ENCODE assay signal across 28 cellular contexts in genomic region chr20:12977634-12978394, GRCh38. TPM values are rescaled to one million over a fixed set of nuclear protein-coding genes. Genes with fewer than 3 reads are reported as not detected.
"Had no signal": no experiment of that assay in that cellular context is flagged by ENCODE, and none has a peak within 500 bp of the region (broad histone marks: within the 10 kb centered on the region; RNA-seq: fewer than 3 reads in every experiment).

No MANE protein-coding gene starts in this region.

- ATAC-seq: activated CD4-positive, CD25-positive, alpha-beta regulatory T cell treated with anti-CD3 and anti-CD28 coated beads, Interleukin-2, amount 50 U/mL, for 24 hours; gastroesophageal sphincter; left ventricle myocardium superior; pancreas; right cardiac atrium had no signal

- H3K9me3 Mint-ChIP-seq: activated naive CD4-positive, alpha-beta T cell treated with anti-CD3 and anti-CD28 coated beads for 36 hours; activated naive CD8-positive, alpha-beta T cell treated with anti-CD3 and anti-CD28 coated beads for 36 hours; activated T-helper 1 cell treated with anti-CD3 and anti-CD28 coated beads, Interleukin-12 subunit alpha, Interleukin-12 subunit beta, Interleukin-2, Interleukin-4 antibody, amounts not matched to agents 30 ng/mL and 10 ng/mL and 1 ng/mL, durations not matched to agents 14 hours and 24 hours and 36 hours; stimulated activated naive CD8-positive, alpha-beta T cell treated with anti-CD3 and anti-CD28 coated beads, Interleukin-15, Interleukin-2, amounts not matched to agents 100 ng/mL and 50 ng/mL, for 24 hours had no signal

- H3K4me1 ChIP-seq: ascending aorta, gastroesophageal sphincter, pancreas, spleen, uterus had no signal

- H3K36me3 Mint-ChIP-seq: activated naive CD8-positive, alpha-beta T cell treated with anti-CD3 and anti-CD28 coated beads for 36 hours; brain; mesothelial cell of epicardium; naive B cell had no signal

- DNase-seq: activated CD4-positive, alpha-beta T cell treated with anti-CD3 and anti-CD28 coated beads for 48 hours; activated CD4-positive, alpha-beta T cell treated with anti-CD3 and anti-CD28 coated beads, Interleukin-2, amount 50 U/mL, for 48 hours; activated CD8-positive, alpha-beta memory T cell treated with anti-CD3 and anti-CD28 coated beads for 24 hours; activated effector memory CD4-positive, alpha-beta T cell treated with anti-CD3 and anti-CD28 coated beads, Interleukin-2, amount 50 U/mL, for 16 hours; activated naive CD4-positive, alpha-beta T cell treated with anti-CD3 and anti-CD28 coated beads for 36 hours; activated naive CD8-positive, alpha-beta T cell treated with anti-CD3 and anti-CD28 coated beads for 36 hours; activated T-cell treated with anti-CD3 and anti-CD28 coated beads, Interleukin-2, amount 50 U/mL, for 1 hour; cortex of kidney; hippocampal formation; kidney glomerular epithelial cell; left ventricle myocardium superior; naive B cell; pancreas; right cardiac atrium; spleen; stimulated activated CD4-positive, alpha-beta T cell treated with anti-CD3 and anti-CD28 coated beads, Interleukin-2, amount 100 ng/mL, for 48 hours; uterus had no signal

- H3K27ac Mint-ChIP-seq: activated naive CD4-positive, alpha-beta T cell treated with anti-CD3 and anti-CD28 coated beads for 36 hours; activated naive CD8-positive, alpha-beta T cell treated with anti-CD3 and anti-CD28 coated beads for 36 hours; activated T-helper 1 cell treated with anti-CD3 and anti-CD28 coated beads, Interleukin-12 subunit alpha, Interleukin-12 subunit beta, Interleukin-2, Interleukin-4 antibody, amounts not matched to agents 30 ng/mL and 10 ng/mL and 1 ng/mL, durations not matched to agents 14 hours and 24 hours and 36 hours; brain; mesothelial cell of epicardium; stimulated activated naive CD8-positive, alpha-beta T cell treated with anti-CD3 and anti-CD28 coated beads, Interleukin-15, Interleukin-2, amounts not matched to agents 100 ng/mL and 50 ng/mL, for 24 hours had no signal

- H3K27ac ChIP-seq: ascending aorta, gastroesophageal sphincter, pancreas, spleen, thoracic aorta, uterus, VCaP had no signal

- H3K9me3 ChIP-seq: ascending aorta, gastroesophageal sphincter, pancreas, spleen, thoracic aorta, uterus had no signal

- H3K4me3 Mint-ChIP-seq: activated naive CD4-positive, alpha-beta T cell treated with anti-CD3 and anti-CD28 coated beads for 36 hours; activated naive CD8-positive, alpha-beta T cell treated with anti-CD3 and anti-CD28 coated beads for 36 hours; activated T-helper 1 cell treated with anti-CD3 and anti-CD28 coated beads, Interleukin-12 subunit alpha, Interleukin-12 subunit beta, Interleukin-2, Interleukin-4 antibody, amounts not matched to agents 30 ng/mL and 10 ng/mL and 1 ng/mL, durations not matched to agents 14 hours and 24 hours and 36 hours; brain; mesothelial cell of epicardium; naive B cell; stimulated activated naive CD8-positive, alpha-beta T cell treated with anti-CD3 and anti-CD28 coated beads, Interleukin-15, Interleukin-2, amounts not matched to agents 100 ng/mL and 50 ng/mL, for 24 hours had no signal

- FAIRE-seq: endothelial cell of umbilical vein, pancreas had no signal

- H3K4me3 ChIP-seq: ascending aorta, gastroesophageal sphincter, pancreas, spleen, thoracic aorta, uterus had no signal

- H3K4me1 Mint-ChIP-seq: activated naive CD8-positive, alpha-beta T cell treated with anti-CD3 and anti-CD28 coated beads for 36 hours; brain; naive B cell had no signal

RNA-seq across cellular contexts. Expression of gene SPTLC3, which starts 31.0 kb away (rescaled TPM):
- polyA plus RNA-seq: neural cell had no signal
